In genomic region chr2:69437751-69438154, GRCh38 we compare ENCODE assay signal across 9 cellular contexts. TPM values are rescaled to one million over a fixed set of nuclear protein-coding genes. Genes with fewer than 3 reads are reported as not detected.
DNase-seq lines count a peak whose midpoint lies in the region; ATAC-seq, FAIRE-seq and TF ChIP-seq lines count a peak whose summit lies in the region.
"Had no signal": no experiment of that assay in that cellular context is flagged by ENCODE, and none has a peak within 500 bp of the region (broad histone marks: within the 10 kb centered on the region; RNA-seq: fewer than 3 reads in every experiment).

No MANE protein-coding gene starts in this region.

- H3K4me1 Mint-ChIP-seq in activated CD4-positive, alpha-beta memory T cell treated with anti-CD3 and anti-CD28 coated beads, Interleukin-2, amount 10 ng/mL, durations not matched to agents 7 days and 5 days: peaks cover 31% of the 10 kb centered on the region

- H3K27ac Mint-ChIP-seq in activated CD4-positive, alpha-beta memory T cell treated with anti-CD3 and anti-CD28 coated beads, Interleukin-2, amount 10 ng/mL, durations not matched to agents 7 days and 5 days: peak overlapping the region; percentile 96

- H3K9ac ChIP-seq in GM23248: peak overlapping the region; percentile 88

- peak overlapping the region; percentile 83 to 95 for H3K27ac ChIP-seq in A549
- H3K27ac ChIP-seq in GM23248: peak overlapping the region; percentile 96
- H3K27ac ChIP-seq in heart left ventricle: peak overlapping the region; percentile 84 to 99 (median 96)

- H3K79me2 ChIP-seq in GM23248 (ENCODE audit: insufficient read depth): peaks cover 41% of the 10 kb centered on the region

- peak overlapping the region; percentile 74 for H3K4me2 ChIP-seq in A549
- H3K4me2 ChIP-seq in GM23248 (ENCODE audit: unreplicated experiment): peak overlapping the region; percentile 86

- POLR2A ChIA-PET in A549 (lab: Yijun Ruan, JAX): interaction anchor here (0.5 to 1.7 kb wide), 10 partner anchors 13 to 477 kb away, joined by 3 to 13 read pairs (median 4); partner anchors contain the start of genes AAK1 and MXD1
- POLR2A ChIA-PET in activated CD4-positive, alpha-beta memory T cell treated with anti-CD3 and anti-CD28 coated beads, Interleukin-2, amount 10 ng/mL, durations not matched to agents 7 days and 5 days (lab: Charles Lee): interaction anchor here (0.8 to 2.5 kb wide), 31 partner anchors 9 to 855 kb away, joined by 3 to 33 read pairs (median 4); partner anchors contain the start of genes AAK1, ANXA4, C2orf42 and GFPT1

- no peak for DNase-seq in A549 (ENCODE audit: low read depth in 1 of 2, low spot score in 1 of 2)
- peak; percentile 62 for DNase-seq in GM23248
- DNase-seq in activated CD4-positive, alpha-beta memory T cell treated with anti-CD3 and anti-CD28 coated beads, Interleukin-2, amount 10 ng/mL, durations not matched to agents 7 days and 5 days: no peak
- DNase-seq in heart left ventricle: peak in 4 of 5 donors; percentile 45 to 55 (median 53)
- peak; percentile 30 for DNase-seq in retinal pigment epithelial cell (ENCODE audit: low read depth)
- DNase-seq in HuH-7 (ENCODE audit: low spot score): no peak
- no peak for DNase-seq in KBM-7

- no peak for TF ChIP-seq POLR2A in A549 (IDR thresholded peaks at IDR 0.05; ENCODE audit: low read length)
- no peak for TF ChIP-seq POLR2A in heart left ventricle (IDR thresholded peaks at IDR 0.05)

- H3K4me3 ChIP-seq in A549 (peak overlapping the region; percentile 56), GM23248 (peak overlapping the region; percentile 86), heart left ventricle (peak overlapping the region; percentile 70 to 97 (median 84)), retinal pigment epithelial cell (ENCODE audit: low read length) (peak overlapping the region; percentile 75)

- H3F3A ChIP-seq in GM23248 (ENCODE audit: insufficient read depth): peaks cover 5% of the 10 kb centered on the region; the same call in 1 of the 2 replicates

- H3K27me3 ChIP-seq in GM23248 (replicated peaks; ENCODE audit: insufficient read depth) (no peaks in the 10 kb centered on the region), heart left ventricle (no peaks in the 10 kb centered on the region)

- TF ChIP-seq CTCF in A549 (IDR thresholded peaks at IDR 0.05): no peak
- no peak for TF ChIP-seq CTCF in heart left ventricle (IDR thresholded peaks at IDR 0.05)
- no peak for TF ChIP-seq CTCF in retinal pigment epithelial cell (conservative IDR thresholded peaks at IDR 0.05; ENCODE audit: low read depth, low read length)

- TF ChIP-seq EP300 in A549 (IDR thresholded peaks at IDR 0.05): no peak

- WGBS in A549 (ENCODE audit: missing lambda C conversion rate): 57% methylated on average over 7 of the region's 7 CpGs
- WGBS in GM23248 (ENCODE audit: low coverage in 1 of 2, low lambda C conversion rate in 2 of 2, missing lambda C conversion rate in 2 of 2), 2 experiments: 55 to 61% methylated on average over 7 of the region's 7 CpGs
- WGBS in heart left ventricle, 4 donors: 35 to 48% (median 46%) methylated on average over 7 of the region's 7 CpGs

- H3K4me3 Mint-ChIP-seq in activated CD4-positive, alpha-beta memory T cell treated with anti-CD3 and anti-CD28 coated beads, Interleukin-2, amount 10 ng/mL, durations not matched to agents 7 days and 5 days: peak overlapping the region; percentile 94

- peaks cover 17% of the 10 kb centered on the region for H3K4me1 ChIP-seq in A549
- peaks cover 12% of the 10 kb centered on the region for H3K4me1 ChIP-seq in GM23248 (ENCODE audit: insufficient read depth)
- H3K4me1 ChIP-seq in heart left ventricle: peaks cover 5 to 37% (median 21%) of the 10 kb centered on the region in 12 donors

- H3K9me3 ChIP-seq in A549 (no peaks in the 10 kb centered on the region), GM23248 (ENCODE audit: low read depth) (no peaks in the 10 kb centered on the region), heart left ventricle (no peaks in the 10 kb centered on the region)

- peaks cover 8% of the 10 kb centered on the region for H3K9me3 Mint-ChIP-seq in activated CD4-positive, alpha-beta memory T cell treated with anti-CD3 and anti-CD28 coated beads, Interleukin-2, amount 10 ng/mL, durations not matched to agents 7 days and 5 days

- FAIRE-seq in A549 (lab: Jason Lieb, UNC): no peak
- FAIRE-seq: islet of Langerhans had no signal

- peaks cover 5% of the 10 kb centered on the region for H3K36me3 Mint-ChIP-seq in activated CD4-positive, alpha-beta memory T cell treated with anti-CD3 and anti-CD28 coated beads, Interleukin-2, amount 10 ng/mL, durations not matched to agents 7 days and 5 days (ENCODE audit: low read depth)

- CTCF ChIA-PET in A549 (lab: Yijun Ruan, JAX): interaction anchor here (0.6 to 2.3 kb wide), 19 partner anchors 8 to 279 kb away, joined by 3 to 9 read pairs (median 3); no protein-coding TSS in a partner anchor
- CTCF ChIA-PET in activated CD4-positive, alpha-beta memory T cell treated with anti-CD3 and anti-CD28 coated beads, Interleukin-2, amount 10 ng/mL, durations not matched to agents 7 days and 5 days (lab: Charles Lee): interaction anchor here (0.6 to 2.8 kb wide), 27 partner anchors 15 to 856 kb away, joined by 3 to 38 read pairs (median 4); partner anchors contain the start of genes C2orf42 and SNRPG

- H3K27me3 Mint-ChIP-seq in activated CD4-positive, alpha-beta memory T cell treated with anti-CD3 and anti-CD28 coated beads, Interleukin-2, amount 10 ng/mL, durations not matched to agents 7 days and 5 days: no peaks in the 10 kb centered on the region

- H4K20me1 ChIP-seq in GM23248 (ENCODE audit: insufficient read depth): no peaks in the 10 kb centered on the region

- intact Hi-C loops in heart left ventricle (cut with DNase I): loop anchor here in 4 of 10 donors (5.0 kb wide), 3 partner anchors 40 to 205 kb away; partner anchors contain the start of genes GFPT1 (in 3 of the 4) and AAK1 (in 1 of the 4)

- H3K36me3 ChIP-seq in GM23248 (ENCODE audit: low read depth) (no peaks in the 10 kb centered on the region), heart left ventricle (no peaks in the 10 kb centered on the region)

- H3K9me2 ChIP-seq in GM23248 (ENCODE audit: insufficient read depth): no peaks in the 10 kb centered on the region

- peak; percentile 42 to 55; a peak in 5 of 6 replicates for ATAC-seq in A549
- ATAC-seq in heart left ventricle: peak; percentile 53 to 70 (median 58)
- no peak for ATAC-seq in GM21515 (IDR thresholded peaks at IDR 0.05; ENCODE audit: unreplicated experiment)

- no peak for TF ChIP-seq RAD21 in A549 (conservative IDR thresholded peaks at IDR 0.05 in 1 of 2, IDR thresholded peaks at IDR 0.05 in 1 of 2)

- in situ Hi-C loops in GM23248 (cut with MboI): no loop called here
- in situ Hi-C loops in KBM-7 (cut with MboI; ENCODE audit: low pct_unique_long_range_greater_than_20kb, low sequenced_read_pairs): no loop called here

- peak overlapping the region; percentile 96 for H2AFZ ChIP-seq in GM23248

TF ChIP-seq in A549, 52 proteins besides CTCF, POLR2A, EP300 and RAD21:
- TF ChIP-seq TP53 (CRISPR knock-in tag; IDR thresholded peaks at IDR 0.05): no peak
- TF ChIP-seq CHD2 (IDR thresholded peaks at IDR 0.05; ENCODE audit: low read length, partially characterized antibody): no peak

RNA-seq across cellular contexts. Expression of gene NFU1, which starts 0.5 kb away (rescaled TPM):
- 67.9 and 99.2 TPM in 2 replicates for polyA plus RNA-seq in A549 (2011; rRNA removed)
- polyA plus RNA-seq in A549 (2012; cell fraction: cytosol; rRNA removed): 27.3 and 30.3 TPM in 2 replicates
- polyA plus RNA-seq in A549 (2012; cell fraction: nucleus; rRNA removed): 12.4 and 13.2 TPM in 2 replicates
- 61.4 to 65.4 TPM (median 64.8 TPM) in 3 replicates for polyA plus RNA-seq in A549 (2017; fragmentation: RNase III; extraction: RNeasy Plus Mini Kit Qiagen cat#74134 plus additional on column Dnase treatment)
- 6.3 and 6.7 TPM in 2 replicates for polyA minus RNA-seq in A549 (2011; rRNA and poly(A)+ RNA removed)
- 12.4 and 38.5 TPM in 2 replicates for total RNA-seq in GM23248 (2014; rRNA removed; shearing (Covaris generic))
- polyA plus RNA-seq in GM23248 (2016; fragmentation: Nextera tagmentation; extraction: Ambion mirVana): 74.3 and 81.9 TPM in 2 replicates
- 10 to 100 TPM; 24.4 to 30.7 TPM for total RNA-seq in activated CD4-positive, alpha-beta memory T cell treated with anti-CD3 and anti-CD28 coated beads, Interleukin-2, amount 10 ng/mL, durations not matched to agents 7 days and 5 days
- 100 to 1,000 TPM in 6 of 9 donors, 10 to 100 TPM in 3; 76.6 to 144 (median 110) TPM for total RNA-seq in heart left ventricle
- polyA plus RNA-seq in heart left ventricle: 100 to 1,000 TPM in 1 of 2 donors, 10 to 100 TPM in 1; 61.5 to 156 TPM

RNA-seq across cellular contexts. Expression of gene GFPT1, which starts 50.7 kb away (rescaled TPM):
- polyA plus RNA-seq in A549 (2011; rRNA removed): 53.3 and 59.9 TPM in 2 replicates
- 8.1 and 9.0 TPM in 2 replicates for polyA plus RNA-seq in A549 (2012; cell fraction: cytosol; rRNA removed)
- 5.8 and 9.4 TPM in 2 replicates for polyA plus RNA-seq in A549 (2012; cell fraction: nucleus; rRNA removed)
- polyA plus RNA-seq in A549 (2017; fragmentation: RNase III; extraction: RNeasy Plus Mini Kit Qiagen cat#74134 plus additional on column Dnase treatment): 23.2 to 24.4 TPM (median 24.0 TPM) in 3 replicates
- 29.6 and 30.6 TPM in 2 replicates for polyA minus RNA-seq in A549 (2011; rRNA and poly(A)+ RNA removed)
- total RNA-seq in GM23248 (2014; rRNA removed; shearing (Covaris generic)): 50.8 and 53.3 TPM in 2 replicates
- polyA plus RNA-seq in GM23248 (2016; fragmentation: Nextera tagmentation; extraction: Ambion mirVana): 107 and 115 TPM in 2 replicates
- total RNA-seq in activated CD4-positive, alpha-beta memory T cell treated with anti-CD3 and anti-CD28 coated beads, Interleukin-2, amount 10 ng/mL, durations not matched to agents 7 days and 5 days: 10 to 100 TPM; 27.4 to 29.6 TPM
- total RNA-seq in heart left ventricle: 10 to 100 TPM; 22.6 to 87.9 (median 46.9) TPM
- 10 to 100 TPM in 1 of 2 donors, 1 to 10 TPM in 1; 5.7 to 28.5 TPM for polyA plus RNA-seq in heart left ventricle

Comparison
In these comparisons a context has a peak if more than half of its experiments do, and no peak if none do; other contexts are left out.
1. DNase-seq: peak in GM23248 (single experiment), heart left ventricle (4 of 5) and retinal pigment epithelial cell (single experiment); none in A549 (0 of 2), activated CD4-positive, alpha-beta memory T cell treated with anti-CD3 and anti-CD28 coated beads, Interleukin-2, amount 10 ng/mL, durations not matched to agents 7 days and 5 days (single experiment), HuH-7 (single experiment) and KBM-7 (single experiment).
2. Peak in every context shown above with its lines, with median percentiles within 50 percentile points of each other: H3K27ac ChIP-seq and H3K4me3 ChIP-seq.